ENCODE assay signal across 14 cellular contexts in genomic region chr2:57802243-57802642, GRCh38.
DNase-seq lines count a peak whose midpoint lies in the region; ATAC-seq and TF ChIP-seq lines count a peak whose summit lies in the region.
"Had no signal": no experiment of that assay in that cellular context is flagged by ENCODE, and none has a peak within 500 bp of the region (broad histone marks: within the 10 kb centered on the region; RNA-seq: fewer than 3 reads in every experiment).

No MANE protein-coding gene starts in this region.

- no peak overlapping the region for H3K27ac ChIP-seq in H9 (ENCODE audit: insufficient read length, low read depth, low read length)
- no peak overlapping the region for H3K27ac ChIP-seq in spleen
- H3K27ac ChIP-seq: A549, C4-2B, GM23248 had no signal

- no peak overlapping the region for H3K4me3 ChIP-seq in spleen
- H3K4me3 ChIP-seq: A549, GM23248 had no signal

- no peak overlapping the region for H3T11ph ChIP-seq in H9 (ENCODE audit: low read length)

- H4K5ac ChIP-seq in H9 (ENCODE audit: insufficient read length, low read depth, low read length): no peak overlapping the region

- no peaks in the 10 kb centered on the region for H3K27me3 Mint-ChIP-seq in H9 (ENCODE audit: low read depth)
- H3K27me3 Mint-ChIP-seq in chondrocyte (ENCODE audit: low read depth): peaks cover 4% of the 10 kb centered on the region
- H3K27me3 Mint-ChIP-seq: CD4-positive, alpha-beta memory T cell had no signal

- no peak overlapping the region for H4K8ac ChIP-seq in H9 (replicated peaks; ENCODE audit: insufficient read length, low read depth, low read length)

- no peak overlapping the region for H2BK20ac ChIP-seq in H9 (ENCODE audit: low read depth, low read length, poor library complexity, severe bottlenecking)

- no peak overlapping the region for H4K91ac ChIP-seq in H9 (ENCODE audit: insufficient read length, low read depth, low read length)

- DNase-seq in H9 (no peak), chondrocyte (ENCODE audit: low spot score) (peak; percentile 44), spleen (peak; percentile 43), OCI-M2 (lab: John Stamatoyannopoulos, UW; ENCODE audit: unreplicated experiment) (no peak), NCI-H2081 treated with DMSO at 0.1 percent for 48 hours (lab: John Stamatoyannopoulos, UW) (no peak)
- DNase-seq: BE2C; CD4-positive, alpha-beta memory T cell; COR-L47; DMS53; GM23248; IMR-90 had no signal

- H3K9me3 Mint-ChIP-seq in H9: peaks cover 14 to 20% of the 10 kb centered on the region in 2 experiments
- peaks cover 12% of the 10 kb centered on the region for H3K9me3 Mint-ChIP-seq in chondrocyte (ENCODE audit: low read depth)

- H3K36me3 Mint-ChIP-seq in H9 (ENCODE audit: insufficient read depth in 1 of 3, low read depth in 3 of 3) (peaks cover 8 to 44% (median 16%) of the 10 kb centered on the region in 3 experiments), chondrocyte (ENCODE audit: low read depth) (no peaks in the 10 kb centered on the region)

- no peak overlapping the region for H2BK120ac ChIP-seq in H9 (ENCODE audit: low read depth, low read length, poor library complexity, severe bottlenecking)

- no peak overlapping the region for H3K9ac ChIP-seq in H9 (ENCODE audit: extremely low read depth, insufficient read length, low read length)
- H3K9ac ChIP-seq: GM23248 had no signal

- no peak for ATAC-seq in GM19452 (IDR thresholded peaks at IDR 0.05; ENCODE audit: unreplicated experiment)
- ATAC-seq: A549 had no signal

- H3K4ac ChIP-seq in H9 (ENCODE audit: low read depth, low read length): no peak overlapping the region

- H3K36me3 ChIP-seq in spleen: no peaks in the 10 kb centered on the region
- H3K36me3 ChIP-seq: BE2C had no signal

- H3K4me2 ChIP-seq in H9 (ENCODE audit: insufficient read depth, insufficient read length, low read length): no peak overlapping the region
- H3K4me2 ChIP-seq: A549 had no signal

- H3K4me3 Mint-ChIP-seq in H9 (no peak overlapping the region), chondrocyte (ENCODE audit: unreplicated experiment) (no peak overlapping the region)
- H3K4me3 Mint-ChIP-seq: CD4-positive, alpha-beta memory T cell had no signal

- H2BK15ac ChIP-seq in H9 (ENCODE audit: low read depth, low read length): no peak overlapping the region

- no peak overlapping the region for H3K27ac Mint-ChIP-seq in H9
- no peak overlapping the region for H3K27ac Mint-ChIP-seq in chondrocyte (ENCODE audit: unreplicated experiment)

- H3K56ac ChIP-seq in H9 (ENCODE audit: insufficient read length, low read depth, low read length): no peak overlapping the region

- H3K18ac ChIP-seq in H9 (ENCODE audit: insufficient read length, low read depth, low read length): no peak overlapping the region

- H2AFZ ChIP-seq in H9 (ENCODE audit: low read length): no peak overlapping the region
- H2AFZ ChIP-seq: GM23248 had no signal

- H3K23me2 ChIP-seq in H9 (ENCODE audit: insufficient read length, low read depth, low read length, poor library complexity, severe bottlenecking): no peaks in the 10 kb centered on the region

- no peak for TF ChIP-seq POLR2A in spleen (IDR thresholded peaks at IDR 0.05)

- H2BK12ac ChIP-seq in H9 (ENCODE audit: insufficient read length, low read depth, low read length): peak overlapping the region; percentile 62

- intact Hi-C loops in spleen (cut with DNase I; ENCODE audit: low total_unique reads): no loop called here

- peaks cover 9 to 10% of the 10 kb centered on the region in 2 experiments for H3K4me1 Mint-ChIP-seq in H9
- H3K4me1 Mint-ChIP-seq in chondrocyte (ENCODE audit: low read depth): no peaks in the 10 kb centered on the region
- H3K4me1 Mint-ChIP-seq: CD4-positive, alpha-beta memory T cell had no signal

- TF ChIP-seq CTCF in H9 (conservative IDR thresholded peaks at IDR 0.05) (no peak), chondrocyte (IDR thresholded peaks at IDR 0.05) (no peak), spleen (IDR thresholded peaks at IDR 0.05 in 8 of 11, conservative IDR thresholded peaks at IDR 0.05 in 3 of 11) (no peak)

- no peaks in the 10 kb centered on the region for H3K27me3 ChIP-seq in H9 (ENCODE audit: insufficient read depth, low read length)
- no peaks in the 10 kb centered on the region for H3K27me3 ChIP-seq in spleen (replicated peaks in 1 of 7)
- H3K27me3 ChIP-seq: BE2C had no signal

- H3K9me3 ChIP-seq in H9 (ENCODE audit: control insufficient read depth, low read depth, low read length) (no peaks in the 10 kb centered on the region), spleen (peaks cover 4 to 26% (median 16%) of the 10 kb centered on the region in 8 donors)
- H3K9me3 ChIP-seq: BE2C had no signal

- no CpG with 5 or more reads among the region's 14 CpGs for WGBS in H9 (ENCODE audit: extremely low coverage, insufficient read length, low lambda C conversion rate)
- 89 to 96% (median 94%) methylated on average over 14 of the region's 14 CpGs for WGBS in spleen, 5 donors

- H3K4me1 ChIP-seq in H9 (ENCODE audit: insufficient read depth, low read length) (no peaks in the 10 kb centered on the region), spleen (no peaks in the 10 kb centered on the region)
- H3K4me1 ChIP-seq: A549, BE2C had no signal

- H3K14ac ChIP-seq in H9 (ENCODE audit: insufficient read depth, low read length): no peak overlapping the region

- H4K20me1 ChIP-seq in H9 (ENCODE audit: control insufficient read depth, insufficient read depth, insufficient read length): no peaks in the 10 kb centered on the region

- no peak overlapping the region for H2AK5ac ChIP-seq in H9 (ENCODE audit: insufficient read length, low read length)

- H2BK5ac ChIP-seq in H9 (ENCODE audit: insufficient read length, low read length): no peak overlapping the region

- H3K79me1 ChIP-seq in H9 (ENCODE audit: insufficient read depth, low read depth, low read length, poor library complexity, severe bottlenecking): no peaks in the 10 kb centered on the region

- H3K23ac ChIP-seq in H9 (ENCODE audit: insufficient read length, low read depth, low read length): no peak overlapping the region

- no peaks in the 10 kb centered on the region for H3K79me2 ChIP-seq in H9 (ENCODE audit: insufficient read depth, low read length)

Comparison
In these comparisons a context has a peak if more than half of its experiments do, and no peak if none do; other contexts are left out.
1. DNase-seq: peak in chondrocyte (single experiment) and spleen (single experiment); none in H9 (single experiment), OCI-M2 (single experiment) and NCI-H2081 treated with DMSO at 0.1 percent for 48 hours (single experiment).